Comparison of ENCODE assay signal across 7 cellular contexts in genomic region chr7:67936447-67936846, GRCh38.
A peak's percentile ranks its signal among the peaks of the same experiment; 100 is the strongest.
DNase-seq lines count a peak whose midpoint lies in the region; ATAC-seq and TF ChIP-seq lines count a peak whose summit lies in the region.
"Not testable (repeated sequence)": the region's sequence is repeated elsewhere in the genome, so short reads cannot be mapped to it uniquely, and the experiment has no call there.

No MANE protein-coding gene starts in this region.

- H3K27me3 ChIP-seq in WERI-Rb-1 (ENCODE audit: insufficient read depth, low read depth, severe bottlenecking); left lung; lower lobe of right lung (ENCODE audit: low read depth); thyroid gland; upper lobe of right lung: not testable (repeated sequence)

- not testable (repeated sequence) for H3K9me3 Mint-ChIP-seq in chondrocyte (ENCODE audit: low read depth)

- 39 to 42% methylated on average over 8 of the region's 8 CpGs for WGBS in thyroid gland, 2 donors

- not testable (repeated sequence) for H3K27ac ChIP-seq in WERI-Rb-1, left lung, lower lobe of right lung, upper lobe of right lung
- H3K27ac ChIP-seq in thyroid gland, result peak overlapping the region; percentile 84 to 96 (median 93)

- H3K27me3 Mint-ChIP-seq in chondrocyte (ENCODE audit: low read depth), result not testable (repeated sequence)

- intact Hi-C loops in left lung (cut with DNase I); lower lobe of right lung (cut with DNase I); thyroid gland (cut with DNase I); upper lobe of right lung (cut with DNase I): not testable (repeated sequence)

- H3K27ac Mint-ChIP-seq in chondrocyte (ENCODE audit: unreplicated experiment), result peak overlapping the region; percentile 61

- H3K4me1 ChIP-seq in left lung, lower lobe of right lung, upper lobe of right lung: not testable (repeated sequence)
- peaks cover 17 to 23% of the 10 kb centered on the region in 2 donors for H3K4me1 ChIP-seq in thyroid gland

- H3K36me3 ChIP-seq in WERI-Rb-1, left lung, lower lobe of right lung, thyroid gland, upper lobe of right lung: not testable (repeated sequence)

- DNase-seq in WERI-Rb-1 (peak; percentile 40), left lobe of liver (ENCODE audit: low spot score) (peak; percentile 51), lower lobe of right lung (peak; percentile 48), thyroid gland (peak; percentile 82)
- not testable (repeated sequence) for DNase-seq in chondrocyte (ENCODE audit: low spot score); left lung; upper lobe of right lung

- TF ChIP-seq POLR2A in thyroid gland (IDR thresholded peaks at IDR 0.05), result not testable (repeated sequence)

- peaks cover 25% of the 10 kb centered on the region for H3K4me1 Mint-ChIP-seq in chondrocyte (ENCODE audit: low read depth)

- not testable (repeated sequence) for H3K36me3 Mint-ChIP-seq in chondrocyte (ENCODE audit: low read depth)

- ATAC-seq in left lobe of liver (peak; percentile 92), left lung (peak; percentile 70), lower lobe of right lung (peak; percentile 66 to 71), upper lobe of right lung (peak; percentile 49)

- not testable (repeated sequence) for H3K4me3 Mint-ChIP-seq in chondrocyte (ENCODE audit: unreplicated experiment)

- H3K4me3 ChIP-seq in WERI-Rb-1 (ENCODE audit: low read depth, low read length), result peak overlapping the region; percentile 7; the same call in 1 of the 2 replicates
- not testable (repeated sequence) for H3K4me3 ChIP-seq in left lung; lower lobe of right lung; thyroid gland (replicated peaks in 1 of 3); upper lobe of right lung

- TF ChIP-seq CTCF in WERI-Rb-1 (IDR thresholded peaks at IDR 0.05; ENCODE audit: low read depth, low read length); chondrocyte (IDR thresholded peaks at IDR 0.05); left lung (IDR thresholded peaks at IDR 0.05); lower lobe of right lung (IDR thresholded peaks at IDR 0.05); thyroid gland (IDR thresholded peaks at IDR 0.05); upper lobe of right lung (IDR thresholded peaks at IDR 0.05): not testable (repeated sequence)

- not testable (repeated sequence) for H3K9me3 ChIP-seq in WERI-Rb-1 (ENCODE audit: severe bottlenecking); left lung; lower lobe of right lung; thyroid gland; upper lobe of right lung
